8 cellular contexts compared by ENCODE assay signal in genomic region chr22:17158568-17159503, GRCh38. TPM values are rescaled to one million over a fixed set of nuclear protein-coding genes. Genes with fewer than 3 reads are reported as not detected.
A peak's percentile ranks its signal among the peaks of the same experiment; 100 is the strongest.
DNase-seq lines count a peak whose midpoint lies in the region; ATAC-seq and TF ChIP-seq lines count a peak whose summit lies in the region.

Gene HDHD5 (minus strand): TSS chr22:17159277. CDS start chr22:17159251, 26 bp downstream.

- intact Hi-C loops in activated CD4-positive, alpha-beta T cell treated with anti-CD3 and anti-CD28 coated beads, Interleukin-2, amount 10 ng/mL, durations not matched to agents 24 days and 14 days (cut with micrococcal nuclease): loop anchor here (1.0 to 2.0 kb wide), 5 partner anchors 12 to 470 kb away; partner anchors contain the start of genes ATP6V1E1 and IL17RA
- intact Hi-C loops in colonic mucosa (cut with DNase I): loop anchor here (5.0 kb wide), 1 partner anchor 77 kb away; the partner anchor contains the start of gene IL17RA
- intact Hi-C loops in left colon (cut with DNase I, micrococcal nuclease): loop anchor here in 1 of 2 donors (10.0 kb wide), 1 partner anchor 64 kb away; no protein-coding TSS in a partner anchor

- peak; percentile 59 for TF ChIP-seq POLR2A in GM19193 (IDR thresholded peaks at IDR 0.05; ENCODE audit: extremely low read depth, insufficient read depth, insufficient read length)

- H3K4me3 Mint-ChIP-seq in activated CD4-positive, alpha-beta T cell treated with anti-CD3 and anti-CD28 coated beads, Interleukin-2, amount 10 ng/mL, durations not matched to agents 24 days and 14 days: peak within 1 kb of the TSS; percentile 89

- no peaks in the 10 kb centered on the region for H3K4me1 ChIP-seq in colonic mucosa

- peaks cover 24% of the 10 kb centered on the region for H3K4me1 Mint-ChIP-seq in activated CD4-positive, alpha-beta T cell treated with anti-CD3 and anti-CD28 coated beads, Interleukin-2, amount 10 ng/mL, durations not matched to agents 24 days and 14 days

- peaks cover 2% of the 10 kb centered on the region for H3K27me3 Mint-ChIP-seq in activated CD4-positive, alpha-beta T cell treated with anti-CD3 and anti-CD28 coated beads, Interleukin-2, amount 10 ng/mL, durations not matched to agents 24 days and 14 days

- H3K9me3 Mint-ChIP-seq in activated CD4-positive, alpha-beta T cell treated with anti-CD3 and anti-CD28 coated beads, Interleukin-2, amount 10 ng/mL, durations not matched to agents 24 days and 14 days: no peaks in the 10 kb centered on the region

- H3K27ac ChIP-seq in colonic mucosa: peak within 1 kb of the TSS; percentile 88

- DNase-seq in AG09319 (ENCODE audit: extremely low read depth, low read depth) (peak; percentile 54), NCI-H524 (lab: John Stamatoyannopoulos, UW) (peak; percentile 58 to 92), colonic mucosa (peak; percentile 93), left colon (peak; percentile 89 to 97)
- DNase-seq in activated CD4-positive, alpha-beta T cell treated with anti-CD3 and anti-CD28 coated beads, Interleukin-2, amount 10 ng/mL, durations not matched to agents 24 days and 14 days: peak; percentile 96
- DNase-seq in stimulated activated CD4-positive, alpha-beta T cell treated with anti-CD3 and anti-CD28 coated beads, Interleukin-1b, Interleukin-23, amount 100 ng/mL, for 24 hours (ENCODE audit: low read depth in 4 of 4, low spot score in 1 of 4): peak; percentile 78 to 85 (median 82)

- H3K27ac Mint-ChIP-seq in activated CD4-positive, alpha-beta T cell treated with anti-CD3 and anti-CD28 coated beads, Interleukin-2, amount 10 ng/mL, durations not matched to agents 24 days and 14 days: peak within 1 kb of the TSS; percentile 89

- peak within 1 kb of the TSS; percentile 68 to 91 for H3K9ac ChIP-seq in colonic mucosa (ENCODE audit: low read depth in 2 of 2, low read length in 2 of 2)

- H3K36me3 Mint-ChIP-seq in activated CD4-positive, alpha-beta T cell treated with anti-CD3 and anti-CD28 coated beads, Interleukin-2, amount 10 ng/mL, durations not matched to agents 24 days and 14 days (ENCODE audit: low read depth): peaks cover 13% of the 10 kb centered on the region

- peak; percentile 82 for ATAC-seq in HG03432 (IDR thresholded peaks at IDR 0.05; ENCODE audit: unreplicated experiment)
- ATAC-seq in left colon: peak; percentile 86

- no peaks in the 10 kb centered on the region for H3K36me3 ChIP-seq in colonic mucosa

- no peaks in the 10 kb centered on the region for H3K27me3 ChIP-seq in colonic mucosa

- no peaks in the 10 kb centered on the region for H3K9me3 ChIP-seq in colonic mucosa

- no peak for TF ChIP-seq CTCF in AG09319 (IDR thresholded peaks at IDR 0.05; ENCODE audit: low read depth, low read length)
- TF ChIP-seq CTCF in colonic mucosa (IDR thresholded peaks at IDR 0.05): no peak

- peak within 1 kb of the TSS; percentile 74 for H3K4me3 ChIP-seq in colonic mucosa

RNA-seq across cellular contexts. Expression of gene HDHD5, which starts in this region (rescaled TPM):
- total RNA-seq in activated CD4-positive, alpha-beta T cell treated with anti-CD3 and anti-CD28 coated beads, Interleukin-2, amount 10 ng/mL, durations not matched to agents 24 days and 14 days: 47.4 and 49.5 TPM in 2 replicates
- 10 to 100 TPM; 38.1 to 50.0 TPM for total RNA-seq in colonic mucosa
- 10 to 100 TPM; 29.0 to 41.8 TPM for total RNA-seq in left colon

Comparison
In these comparisons a context has a peak if more than half of its experiments do, and no peak if none do; other contexts are left out.
1. Peak in every context shown above with its lines: DNase-seq, ATAC-seq, H3K4me3 ChIP-seq and H3K27ac ChIP-seq.